In genomic region chr10:43076876-43077420, GRCh38 we compare ENCODE assay signal across 8 cellular contexts. TPM values are rescaled to one million over a fixed set of nuclear protein-coding genes. Genes with fewer than 3 reads are reported as not detected.
DNase-seq lines count a peak whose midpoint lies in the region; ATAC-seq and TF ChIP-seq lines count a peak whose summit lies in the region.

Gene RET, plus strand, starts transcription at chr10:43077069. Its CDS starts 190 bp downstream, at chr10:43077259.

- H3K9me3 Mint-ChIP-seq in IgD-negative memory B cell, result no peaks in the 10 kb centered on the region
- no peaks in the 10 kb centered on the region for H3K9me3 Mint-ChIP-seq in central memory CD8-positive, alpha-beta T cell

- H3K27me3 Mint-ChIP-seq in IgD-negative memory B cell, result peaks cover 34% of the 10 kb centered on the region
- H3K27me3 Mint-ChIP-seq in central memory CD8-positive, alpha-beta T cell, result peaks cover 57% of the 10 kb centered on the region

- peak within 1 kb of the TSS; percentile 34 to 88 (median 70) for H3K4me3 Mint-ChIP-seq in IgD-negative memory B cell
- peak within 1 kb of the TSS; percentile 52 for H3K4me3 Mint-ChIP-seq in central memory CD8-positive, alpha-beta T cell

- no peaks in the 10 kb centered on the region for H3K36me3 ChIP-seq in right lobe of liver
- no peaks in the 10 kb centered on the region for H3K36me3 ChIP-seq in tibial nerve
- H3K36me3 ChIP-seq in SJCRH30, result no peaks in the 10 kb centered on the region

- ATAC-seq in central memory CD8-positive, alpha-beta T cell (replicated peaks; ENCODE audit: extremely low read depth, poor library complexity, severe bottlenecking), result peak; percentile 20
- peak; percentile 63 to 81 (median 80) for ATAC-seq in right lobe of liver
- no peak for ATAC-seq in GM18873 (IDR thresholded peaks at IDR 0.05; ENCODE audit: low FRiP score, unreplicated experiment)

- H3K4me1 ChIP-seq in right lobe of liver, result peaks cover 0 to 7% (median 0%) of the 10 kb centered on the region in 4 donors
- peaks cover 0 to 28% (median 2%) of the 10 kb centered on the region in 4 donors for H3K4me1 ChIP-seq in tibial nerve
- H3K4me1 ChIP-seq in SJCRH30, result no peaks in the 10 kb centered on the region

- H3K4me1 Mint-ChIP-seq in IgD-negative memory B cell, result peaks cover 0 to 4% (median 3%) of the 10 kb centered on the region in 3 donors
- peaks cover 6% of the 10 kb centered on the region for H3K4me1 Mint-ChIP-seq in central memory CD8-positive, alpha-beta T cell

- peak within 1 kb of the TSS; percentile 48 to 62 (median 52) for H3K4me3 ChIP-seq in right lobe of liver
- H3K4me3 ChIP-seq in tibial nerve, result peak within 1 kb of the TSS in 3 of 4 donors; percentile 21 to 51 (median 38)
- no peak within 1 kb of the TSS for H3K4me3 ChIP-seq in SJCRH30

- TF ChIP-seq EP300 in tibial nerve (IDR thresholded peaks at IDR 0.05), result no peak

- TF ChIP-seq POLR2A in right lobe of liver (IDR thresholded peaks at IDR 0.05), result no peak
- TF ChIP-seq POLR2A in tibial nerve (IDR thresholded peaks at IDR 0.05), result no peak

- H3K9me3 ChIP-seq in right lobe of liver, result no peaks in the 10 kb centered on the region
- no peaks in the 10 kb centered on the region for H3K9me3 ChIP-seq in tibial nerve
- H3K9me3 ChIP-seq in SJCRH30 (replicated peaks), result no peaks in the 10 kb centered on the region

- no peak within 1 kb of the TSS for H3K27ac Mint-ChIP-seq in IgD-negative memory B cell
- H3K27ac Mint-ChIP-seq in central memory CD8-positive, alpha-beta T cell (ENCODE audit: low read depth), result no peak within 1 kb of the TSS

- DNase-seq in COLO668 (lab: John Stamatoyannopoulos, UW; ENCODE audit: unreplicated experiment), result peak; percentile 68
- no peak for DNase-seq in central memory CD8-positive, alpha-beta T cell (ENCODE audit: low spot score in 2 of 2)
- peak in 2 of 3 donors; percentile 54 to 80 for DNase-seq in right lobe of liver
- DNase-seq in tibial nerve (ENCODE audit: low spot score in 2 of 2), result no peak
- no peak for DNase-seq in medulla oblongata (ENCODE audit: extremely low spot score)
- DNase-seq in SJCRH30, result no peak

- no peak for TF ChIP-seq CTCF in right lobe of liver (IDR thresholded peaks at IDR 0.05)
- TF ChIP-seq CTCF in tibial nerve (IDR thresholded peaks at IDR 0.05), result no peak

- no peak within 1 kb of the TSS for H3K27ac ChIP-seq in right lobe of liver
- H3K27ac ChIP-seq in tibial nerve, result no peak within 1 kb of the TSS
- no peak within 1 kb of the TSS for H3K27ac ChIP-seq in SJCRH30

- H3K36me3 Mint-ChIP-seq in IgD-negative memory B cell, result peaks cover 1% of the 10 kb centered on the region
- peaks cover 2% of the 10 kb centered on the region for H3K36me3 Mint-ChIP-seq in central memory CD8-positive, alpha-beta T cell (ENCODE audit: insufficient read depth)

- intact Hi-C loops in right lobe of liver (cut with DNase I), result loop anchor here in 1 of 2 donors (10.0 kb wide), 1 partner anchor 122 kb away; no protein-coding TSS in a partner anchor

- WGBS in right lobe of liver (ENCODE audit: insufficient coverage, low coverage, low lambda C conversion rate, missing lambda C conversion rate), result 0% methylated on average over 6 of the region's 78 CpGs
- 0% methylated on average over 1 to 2 of the region's 78 CpGs for WGBS in tibial nerve, 2 donors

- H3K27me3 ChIP-seq in right lobe of liver (no peaks in the 10 kb centered on the region), tibial nerve (peaks cover 0 to 63% of the 10 kb centered on the region in 2 donors), SJCRH30 (no peaks in the 10 kb centered on the region)

RNA-seq across cellular contexts. Expression of gene RET, which starts in this region (rescaled TPM):
- 0.05 TPM for polyA plus RNA-seq in IgD-negative memory B cell
- total RNA-seq in right lobe of liver, result 10 to 100 TPM in 1 of 6 experiments, 1 to 10 TPM in 3, under 1 TPM in 2; 0.53 to 10.2 (median 1.4) TPM
- total RNA-seq in tibial nerve, result 1 to 10 TPM in 2 of 4 donors, under 1 TPM in 2; 0.20 to 8.5 (median 0.70) TPM
- total RNA-seq in SJCRH30 (2014; rRNA removed; shearing (Covaris generic)), result 0.02 TPM in 1 of 2 replicates, not detected in the other

Comparison
In these comparisons a context has a peak if more than half of its experiments do, and no peak if none do; other contexts are left out.
1. DNase-seq: peak in COLO668 (single experiment) and right lobe of liver (2 of 3); none in central memory CD8-positive, alpha-beta T cell (0 of 2), tibial nerve (0 of 2), medulla oblongata (single experiment) and SJCRH30 (0 of 2).